In genomic region chr2:27211241-27211942, GRCh38 we compare ENCODE assay signal across 8 cellular contexts. TPM values are rescaled to one million over a fixed set of nuclear protein-coding genes. Genes with fewer than 3 reads are reported as not detected.
DNase-seq lines count a peak whose midpoint lies in the region; ATAC-seq and TF ChIP-seq lines count a peak whose summit lies in the region.

No MANE protein-coding gene starts in this region.

- H3K36me3 Mint-ChIP-seq in memory B cell: peaks cover 9% of the 10 kb centered on the region

- no peaks in the 10 kb centered on the region for H3K9me3 ChIP-seq in colonic mucosa
- H3K9me3 ChIP-seq in upper lobe of right lung: no peaks in the 10 kb centered on the region

- no peaks in the 10 kb centered on the region for H3K27me3 ChIP-seq in colonic mucosa
- no peaks in the 10 kb centered on the region for H3K27me3 ChIP-seq in upper lobe of right lung

- H3K4me1 ChIP-seq in colonic mucosa (peaks cover 4% of the 10 kb centered on the region), upper lobe of right lung (peaks cover 7% of the 10 kb centered on the region)

- peak; percentile 19 for ATAC-seq in GM21723 (IDR thresholded peaks at IDR 0.05; ENCODE audit: unreplicated experiment)
- ATAC-seq in memory B cell (ENCODE audit: low read depth): no peak
- ATAC-seq in upper lobe of right lung: peak; percentile 17

- H3K4me1 Mint-ChIP-seq in memory B cell: peaks cover 23% of the 10 kb centered on the region

- H3K36me3 ChIP-seq in colonic mucosa (no peaks in the 10 kb centered on the region), upper lobe of right lung (peaks cover 38% of the 10 kb centered on the region)

- no peaks in the 10 kb centered on the region for H3K9me3 Mint-ChIP-seq in memory B cell

- intact Hi-C loops in colonic mucosa (cut with DNase I): no loop called here
- intact Hi-C loops in upper lobe of right lung (cut with DNase I): no loop called here

- TF ChIP-seq CTCF in colonic mucosa (IDR thresholded peaks at IDR 0.05): no peak
- no peak for TF ChIP-seq CTCF in upper lobe of right lung (IDR thresholded peaks at IDR 0.05)

- peak overlapping the region; percentile 79 for H3K4me3 ChIP-seq in colonic mucosa
- H3K4me3 ChIP-seq in upper lobe of right lung: peak overlapping the region; percentile 70

- H3K27me3 Mint-ChIP-seq in memory B cell: no peaks in the 10 kb centered on the region

- peak overlapping the region; percentile 100 for H3K27ac Mint-ChIP-seq in memory B cell

- peak overlapping the region; percentile 68 to 86 for H3K9ac ChIP-seq in colonic mucosa (ENCODE audit: low read depth in 2 of 2, low read length in 2 of 2)

- peak overlapping the region; percentile 99 for H3K4me3 Mint-ChIP-seq in memory B cell

- H3K27ac ChIP-seq in colonic mucosa (peak overlapping the region; percentile 97), upper lobe of right lung (peak overlapping the region; percentile 98)

- DNase-seq in COLO829 (ENCODE audit: low spot score): peak; percentile 19
- DNase-seq in NCI-H524 treated with DMSO at 0.1 percent for 48 hours (lab: John Stamatoyannopoulos, UW): peak; percentile 45
- no peak for DNase-seq in colonic mucosa
- DNase-seq in memory B cell (ENCODE audit: low spot score in 2 of 2): no peak
- DNase-seq in upper lobe of right lung: no peak
- no peak for DNase-seq in GOT3 (lab: John Stamatoyannopoulos, UW)
- DNase-seq in GM03348 (ENCODE audit: low spot score): no peak

RNA-seq across cellular contexts. Expression of gene ATRAID, which starts 0.4 kb away (rescaled TPM):
- total RNA-seq in colonic mucosa (10 to 100 TPM; 80.7 to 83.4 TPM), upper lobe of right lung (102 TPM)

RNA-seq across cellular contexts. Expression of gene SLC5A6, which starts 0.7 kb away (rescaled TPM):
- 10 to 100 TPM; 19.4 to 57.5 TPM for total RNA-seq in colonic mucosa
- 24.5 TPM for total RNA-seq in upper lobe of right lung

RNA-seq across cellular contexts. Expression of gene CAD, which starts 5.8 kb away (rescaled TPM):
- total RNA-seq in colonic mucosa: 10 to 100 TPM; 11.1 to 49.1 TPM
- 27.1 TPM for total RNA-seq in upper lobe of right lung

RNA-seq across cellular contexts. Expression of gene SLC30A3, which starts 51.5 kb away (rescaled TPM):
- total RNA-seq in colonic mucosa (not detected), upper lobe of right lung (0.58 TPM)

Comparison
In these comparisons a context has a peak if more than half of its experiments do, and no peak if none do; other contexts are left out.
1. DNase-seq: peak in COLO829 (single experiment) and NCI-H524 treated with DMSO at 0.1 percent for 48 hours (single experiment); none in colonic mucosa (single experiment), memory B cell (0 of 2), upper lobe of right lung (single experiment), GOT3 (single experiment) and GM03348 (single experiment).